Comparison of ENCODE assay signal across 19 cellular contexts in the genomic region with DNA sequence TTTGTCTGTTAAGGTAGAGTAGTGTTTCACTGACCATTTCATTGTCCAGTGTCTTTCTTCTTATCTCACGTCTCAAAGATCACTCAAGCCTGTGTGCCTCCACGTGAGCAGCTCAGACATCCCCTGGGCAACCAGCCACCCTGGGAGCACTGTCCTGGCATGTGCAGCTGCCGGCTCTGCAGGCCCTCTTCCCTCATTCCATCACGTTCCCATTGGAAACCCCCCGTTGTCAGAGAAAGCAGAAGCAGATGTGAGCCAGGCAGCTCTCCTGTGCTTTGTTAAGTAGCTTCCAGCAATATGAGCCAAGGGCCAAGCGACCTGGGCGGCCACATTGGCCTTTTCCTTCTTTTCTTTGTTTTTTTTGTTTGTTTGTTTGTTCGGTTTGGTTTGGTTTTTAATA.
"Had no signal": no experiment of that assay in that cellular context is flagged by ENCODE, and none has a peak within 500 bp of the region (broad histone marks: within the 10 kb centered on the region; RNA-seq: fewer than 3 reads in every experiment).

No MANE protein-coding gene starts in this region.

- DNase-seq: activated CD4-positive, alpha-beta T cell treated with anti-CD3 and anti-CD28 coated beads for 36 hours; activated CD8-positive, alpha-beta memory T cell treated with anti-CD3 and anti-CD28 coated beads, Interleukin-2, amount 50 U/mL, for 4 hours; activated CD8-positive, alpha-beta T cell treated with anti-CD3 and anti-CD28 coated beads for 36 hours; activated effector memory CD4-positive, alpha-beta T cell treated with anti-CD3 and anti-CD28 coated beads, Interleukin-2, amount 50 U/mL, for 16 hours; activated T-cell treated with anti-CD3 and anti-CD28 coated beads, Interleukin-2, amount 50 U/mL, for 48 hours; adrenal gland; cortex of kidney; effector memory CD8-positive, alpha-beta T cell; immature natural killer cell; midbrain; pancreas; stimulated activated CD4-positive, alpha-beta T cell treated with anti-CD3 and anti-CD28 coated beads, Interleukin-4, amount 100 ng/mL, for 24 hours; stimulated activated naive CD4-positive, alpha-beta T cell treated with Interleukin-2 at 50 U/mL for 16 hours had no signal

- H3K27ac Mint-ChIP-seq: activated CD4-positive, alpha-beta T cell treated with anti-CD3 and anti-CD28 coated beads for 36 hours; activated CD8-positive, alpha-beta T cell treated with anti-CD3 and anti-CD28 coated beads for 36 hours; activated naive CD4-positive, alpha-beta T cell treated with anti-CD3 and anti-CD28 coated beads, Interleukin-2, amount 50 U/mL, for 24 hours; effector memory CD8-positive, alpha-beta T cell; immature natural killer cell had no signal

- H3K27me3 ChIP-seq: adrenal gland, tibial nerve had no signal

- FAIRE-seq: frontal cortex, pancreas had no signal

- H3K27ac ChIP-seq: adrenal gland, epithelial cell of prostate, pancreas, skin epidermis, tibial nerve had no signal

- H3K36me3 ChIP-seq: adrenal gland, pancreas, tibial nerve had no signal

- H3K4me3 ChIP-seq: adrenal gland, lung, pancreas, skin epidermis, tibial nerve had no signal

- H3K9me3 Mint-ChIP-seq: activated CD8-positive, alpha-beta T cell treated with anti-CD3 and anti-CD28 coated beads for 36 hours; activated naive CD4-positive, alpha-beta T cell treated with anti-CD3 and anti-CD28 coated beads, Interleukin-2, amount 50 U/mL, for 24 hours; effector memory CD8-positive, alpha-beta T cell; immature natural killer cell had no signal

- H3K36me3 Mint-ChIP-seq: activated naive CD4-positive, alpha-beta T cell treated with anti-CD3 and anti-CD28 coated beads, Interleukin-2, amount 50 U/mL, for 24 hours; immature natural killer cell had no signal

- H3K27me3 Mint-ChIP-seq: activated CD4-positive, alpha-beta T cell treated with anti-CD3 and anti-CD28 coated beads for 36 hours; activated CD8-positive, alpha-beta T cell treated with anti-CD3 and anti-CD28 coated beads for 36 hours had no signal

- H3K4me1 ChIP-seq: adrenal gland, pancreas, tibial nerve had no signal

- H3K9me3 ChIP-seq: adrenal gland, pancreas, tibial nerve had no signal

- H3K4me1 Mint-ChIP-seq: activated CD4-positive, alpha-beta T cell treated with anti-CD3 and anti-CD28 coated beads for 36 hours; activated naive CD4-positive, alpha-beta T cell treated with anti-CD3 and anti-CD28 coated beads, Interleukin-2, amount 50 U/mL, for 24 hours; immature natural killer cell had no signal

- H3K4me3 Mint-ChIP-seq: activated CD4-positive, alpha-beta T cell treated with anti-CD3 and anti-CD28 coated beads for 36 hours; activated CD8-positive, alpha-beta T cell treated with anti-CD3 and anti-CD28 coated beads for 36 hours; activated naive CD4-positive, alpha-beta T cell treated with anti-CD3 and anti-CD28 coated beads, Interleukin-2, amount 50 U/mL, for 24 hours; effector memory CD8-positive, alpha-beta T cell; immature natural killer cell had no signal
